In the genomic region with DNA sequence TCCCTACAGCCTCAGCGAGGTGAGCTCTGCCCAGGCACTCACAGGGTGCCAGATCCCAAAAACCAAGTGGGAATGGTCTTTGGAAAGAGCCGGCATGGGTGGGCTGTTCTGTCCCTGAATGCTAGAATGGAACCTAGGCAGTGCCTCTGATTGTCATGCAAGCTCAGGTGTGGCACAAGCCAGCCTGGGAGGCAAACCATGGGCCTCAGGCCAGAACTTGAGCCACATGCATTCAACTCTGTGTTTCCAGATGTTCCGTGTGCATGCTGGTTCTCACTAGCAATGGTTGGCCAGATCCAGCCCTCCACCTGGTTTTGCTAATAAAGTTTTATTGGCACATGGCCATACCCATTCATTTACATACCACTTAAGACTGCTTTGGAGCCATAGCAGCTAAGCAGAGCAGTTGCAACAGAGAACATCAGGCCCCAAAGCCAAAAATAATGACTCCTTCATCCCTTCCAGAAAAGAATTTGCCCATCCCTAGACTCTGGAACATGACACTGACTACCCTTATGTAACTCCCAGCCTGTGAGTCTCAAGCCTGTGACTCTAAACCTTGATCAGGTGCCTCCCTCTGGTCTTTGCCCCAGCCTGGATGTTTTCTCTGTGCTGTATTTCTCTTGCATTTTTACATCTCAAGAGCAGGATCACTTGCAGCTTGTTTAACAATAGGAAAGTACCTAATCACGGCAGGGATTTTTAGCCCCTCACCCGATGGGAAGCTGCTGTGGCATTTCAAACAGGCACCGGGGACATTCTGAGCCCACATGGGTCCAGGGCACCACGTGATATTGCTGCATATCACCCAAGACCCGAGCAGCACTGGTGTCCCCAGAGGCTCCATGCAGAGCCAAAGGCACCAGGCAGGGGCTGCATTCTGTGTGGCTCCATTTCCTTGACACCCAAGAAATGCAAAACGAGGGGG, we compare ENCODE assay signal across 16 cellular contexts. TPM values are rescaled to one million over a fixed set of nuclear protein-coding genes. Genes with fewer than 3 reads are reported as not detected.
DNase-seq lines count a peak whose midpoint lies in the region; ATAC-seq and FAIRE-seq lines count a peak whose summit lies in the region.
"Had no signal": no experiment of that assay in that cellular context is flagged by ENCODE, and none has a peak within 500 bp of the region (broad histone marks: within the 10 kb centered on the region; RNA-seq: fewer than 3 reads in every experiment).

No MANE protein-coding gene starts in this region.

- DNase-seq in activated naive CD8-positive, alpha-beta T cell treated with anti-CD3 and anti-CD28 coated beads, Interleukin-2, amount 10 ng/mL, durations not matched to agents 7 days and 5 days: no peak
- DNase-seq in activated naive CD8-positive, alpha-beta T cell treated with anti-CD3 and anti-CD28 coated beads, Interleukin-2, amount 50 U/mL, for 24 hours: no peak
- no peak for DNase-seq in T-cell
- peak; percentile 79 for DNase-seq in iPS DF 4.7 (ENCODE audit: extremely low read depth, low spot score)
- no peak for DNase-seq in HAP-1 (ENCODE audit: low spot score in 2 of 2)
- no peak for DNase-seq in activated effector memory CD4-positive, alpha-beta T cell treated with anti-CD3 and anti-CD28 coated beads, Interleukin-2, amount 50 U/mL, for 16 hours
- no peak for DNase-seq in HTR-8/SVneo (ENCODE audit: insufficient read length, low spot score)
- DNase-seq: activated CD4-positive, CD25-positive, alpha-beta regulatory T cell treated with anti-CD3 and anti-CD28 coated beads, Interleukin-2, amount 50 U/mL, for 72 hours; activated T-cell treated with anti-CD3 and anti-CD28 coated beads, Interleukin-2, amount 50 U/mL, for 4 hours; mucosa of descending colon; NCI-H1105 treated with DMSO at 0.1 percent for 48 hours; PC-3; psoas muscle; testis had no signal

- no peak overlapping the region for H3K4me3 Mint-ChIP-seq in activated naive CD8-positive, alpha-beta T cell treated with anti-CD3 and anti-CD28 coated beads, Interleukin-2, amount 10 ng/mL, durations not matched to agents 7 days and 5 days
- no peak overlapping the region for H3K4me3 Mint-ChIP-seq in activated naive CD8-positive, alpha-beta T cell treated with anti-CD3 and anti-CD28 coated beads, Interleukin-2, amount 50 U/mL, for 24 hours
- no peak overlapping the region for H3K4me3 Mint-ChIP-seq in T-cell
- H3K4me3 Mint-ChIP-seq: activated T-cell treated with anti-CD3 and anti-CD28 coated beads, Interleukin-2, amount 50 U/mL, for 4 hours had no signal

- no peak for ATAC-seq in activated naive CD8-positive, alpha-beta T cell treated with anti-CD3 and anti-CD28 coated beads, Interleukin-2, amount 10 ng/mL, durations not matched to agents 7 days and 5 days (ENCODE audit: low read depth)
- no peak for ATAC-seq in activated naive CD8-positive, alpha-beta T cell treated with anti-CD3 and anti-CD28 coated beads, Interleukin-2, amount 50 U/mL, for 24 hours
- no peak for ATAC-seq in T-cell (replicated peaks in 1 of 4)
- ATAC-seq: activated T-cell treated with anti-CD3 and anti-CD28 coated beads, Interleukin-2, amount 50 U/mL, for 4 hours; mucosa of descending colon; PC-3 had no signal

- CTCF ChIA-PET in T-cell (lab: Charles Lee): interaction anchor here in 1 of 2 donors (0.6 kb wide), 1 partner anchor 221 kb away, joined by 3 read pairs; no protein-coding TSS in a partner anchor

- H3K36me3 ChIP-seq in thymus (ENCODE audit: control insufficient read depth, insufficient read depth) (peaks cover 91% of the 10 kb centered on the region), HAP-1 (replicated peaks) (peaks cover 37% of the 10 kb centered on the region)

- WGBS in thymus: 93% methylated on average over 9 of the region's 9 CpGs

- in situ Hi-C loops in HAP-1 (cut with MboI; ENCODE audit: low sequenced_read_pairs): no loop called here

- H3K9me3 Mint-ChIP-seq in activated naive CD8-positive, alpha-beta T cell treated with anti-CD3 and anti-CD28 coated beads, Interleukin-2, amount 10 ng/mL, durations not matched to agents 7 days and 5 days: no peaks in the 10 kb centered on the region
- H3K9me3 Mint-ChIP-seq in activated naive CD8-positive, alpha-beta T cell treated with anti-CD3 and anti-CD28 coated beads, Interleukin-2, amount 50 U/mL, for 24 hours: no peaks in the 10 kb centered on the region
- peaks cover 0 to 4% (median 0%) of the 10 kb centered on the region in 3 donors for H3K9me3 Mint-ChIP-seq in T-cell
- H3K9me3 Mint-ChIP-seq: activated T-cell treated with anti-CD3 and anti-CD28 coated beads, Interleukin-2, amount 50 U/mL, for 4 hours had no signal

- POLR2A ChIA-PET in activated naive CD8-positive, alpha-beta T cell treated with anti-CD3 and anti-CD28 coated beads, Interleukin-2, amount 10 ng/mL, durations not matched to agents 7 days and 5 days (lab: Charles Lee): no interaction called here
- POLR2A ChIA-PET in T-cell (lab: Charles Lee): no interaction called here

- H3K9me3 ChIP-seq in thymus (ENCODE audit: control insufficient read depth): peaks cover 1% of the 10 kb centered on the region
- peaks cover 2% of the 10 kb centered on the region; the same call in 1 of the 2 replicates for H3K9me3 ChIP-seq in HAP-1
- H3K9me3 ChIP-seq: mucosa of descending colon, psoas muscle, testis had no signal

- FAIRE-seq in HTR-8/SVneo (lab: Jason Lieb, UNC): no peak
- FAIRE-seq: keratinocyte had no signal

- H3K27ac ChIP-seq in thymus (ENCODE audit: low read depth): peak overlapping the region; percentile 49
- H3K27ac ChIP-seq: psoas muscle, testis had no signal

- no peaks in the 10 kb centered on the region for H3K27me3 ChIP-seq in thymus (ENCODE audit: control insufficient read depth, insufficient read depth)
- H3K27me3 ChIP-seq in HAP-1 (ENCODE audit: low read depth): no peaks in the 10 kb centered on the region
- H3K27me3 ChIP-seq: testis had no signal

- peak overlapping the region; percentile 67 for H3K27ac Mint-ChIP-seq in activated naive CD8-positive, alpha-beta T cell treated with anti-CD3 and anti-CD28 coated beads, Interleukin-2, amount 10 ng/mL, durations not matched to agents 7 days and 5 days
- no peak overlapping the region for H3K27ac Mint-ChIP-seq in activated naive CD8-positive, alpha-beta T cell treated with anti-CD3 and anti-CD28 coated beads, Interleukin-2, amount 50 U/mL, for 24 hours
- H3K27ac Mint-ChIP-seq in T-cell: peak overlapping the region; percentile 61 to 65

- no peaks in the 10 kb centered on the region for H3K4me1 ChIP-seq in thymus (ENCODE audit: control insufficient read depth, insufficient read depth, low read length)
- no peaks in the 10 kb centered on the region for H3K4me1 ChIP-seq in HAP-1
- H3K4me1 ChIP-seq: psoas muscle, testis had no signal

- H3K4me3 ChIP-seq in thymus (ENCODE audit: low read length) (no peak overlapping the region), HAP-1 (no peak overlapping the region)
- H3K4me3 ChIP-seq: mucosa of descending colon, psoas muscle, testis had no signal

- H3K36me3 Mint-ChIP-seq in activated naive CD8-positive, alpha-beta T cell treated with anti-CD3 and anti-CD28 coated beads, Interleukin-2, amount 10 ng/mL, durations not matched to agents 7 days and 5 days: peaks cover 46% of the 10 kb centered on the region
- peaks cover 52% of the 10 kb centered on the region for H3K36me3 Mint-ChIP-seq in activated naive CD8-positive, alpha-beta T cell treated with anti-CD3 and anti-CD28 coated beads, Interleukin-2, amount 50 U/mL, for 24 hours (ENCODE audit: low read depth)
- H3K36me3 Mint-ChIP-seq in T-cell: peaks cover 50% of the 10 kb centered on the region

- H3K27me3 Mint-ChIP-seq in activated naive CD8-positive, alpha-beta T cell treated with anti-CD3 and anti-CD28 coated beads, Interleukin-2, amount 10 ng/mL, durations not matched to agents 7 days and 5 days: no peaks in the 10 kb centered on the region
- no peaks in the 10 kb centered on the region for H3K27me3 Mint-ChIP-seq in activated naive CD8-positive, alpha-beta T cell treated with anti-CD3 and anti-CD28 coated beads, Interleukin-2, amount 50 U/mL, for 24 hours
- no peaks in the 10 kb centered on the region for H3K27me3 Mint-ChIP-seq in T-cell

- no peaks in the 10 kb centered on the region for H3K4me1 Mint-ChIP-seq in activated naive CD8-positive, alpha-beta T cell treated with anti-CD3 and anti-CD28 coated beads, Interleukin-2, amount 10 ng/mL, durations not matched to agents 7 days and 5 days
- no peaks in the 10 kb centered on the region for H3K4me1 Mint-ChIP-seq in activated naive CD8-positive, alpha-beta T cell treated with anti-CD3 and anti-CD28 coated beads, Interleukin-2, amount 50 U/mL, for 24 hours
- peaks cover 0 to 5% (median 0%) of the 10 kb centered on the region in 3 donors for H3K4me1 Mint-ChIP-seq in T-cell

RNA-seq across cellular contexts. Expression of gene USE1, which starts 55.4 kb away (rescaled TPM):
- total RNA-seq in activated naive CD8-positive, alpha-beta T cell treated with anti-CD3 and anti-CD28 coated beads, Interleukin-2, amount 10 ng/mL, durations not matched to agents 7 days and 5 days: 10 to 100 TPM; 30.1 to 31.8 TPM
- total RNA-seq in T-cell: 10 to 100 TPM; 23.8 to 45.2 (median 38.6) TPM
- 52.9 TPM for polyA plus RNA-seq in thymus
